ENCODE assay signal across 1 cellular context in genomic region chr18:23225518-23225917, GRCh38.
TF ChIP-seq lines count a peak whose summit lies in the region.

No MANE protein-coding gene starts in this region.

TF ChIP-seq in HepG2, 621 proteins besides CTCF, POLR2A, EP300 and RAD21 (continued from another document):
- TF ChIP-seq ZNF746 (CRISPR knock-in tag; IDR thresholded peaks at IDR 0.05) (no peak), SNAI1 (CRISPR knock-in tag; IDR thresholded peaks at IDR 0.05; ENCODE audit: borderline replicate concordance) (no peak)
